ENCODE assay signal across 8 cellular contexts in the genomic region with DNA sequence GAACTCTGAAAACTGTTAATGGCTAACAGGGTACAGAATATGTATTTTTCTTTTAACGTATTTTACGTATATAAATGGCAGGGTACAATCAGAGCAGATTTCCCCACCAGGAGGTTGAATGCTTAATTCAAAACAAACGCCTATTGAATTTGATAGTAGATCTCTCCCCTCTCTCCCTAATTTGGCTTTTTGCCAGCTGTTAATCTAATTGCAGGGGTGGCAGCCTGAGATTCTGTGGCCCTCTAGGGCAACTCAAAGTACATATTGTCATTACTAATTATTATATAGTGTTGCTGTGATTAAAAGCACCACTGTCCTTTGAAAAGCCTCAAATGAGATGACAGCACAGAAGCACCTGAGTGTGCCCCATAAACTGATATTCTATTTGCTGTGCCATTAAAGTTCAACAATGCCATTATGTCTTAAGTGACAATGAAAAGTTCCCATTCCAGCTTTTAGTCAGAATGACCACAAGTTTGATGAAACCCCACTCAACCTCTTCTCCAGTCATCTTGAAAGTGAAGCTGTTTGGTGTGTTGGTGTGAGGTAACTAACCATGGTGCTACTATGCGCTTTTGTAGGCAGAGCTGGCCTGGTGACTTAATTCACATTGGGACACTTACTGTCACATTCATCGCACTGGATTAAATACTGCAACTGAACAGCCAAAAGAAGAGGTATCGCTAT.
DNase-seq lines count a peak whose midpoint lies in the region; ATAC-seq lines count a peak whose summit lies in the region.

No MANE protein-coding gene starts in this region.

- H3K27ac Mint-ChIP-seq in T-helper 2 cell treated with Interferon-gamma antibody and Interleukin-4, amounts not matched to agents 5 μg/mL and 100 μg/mL, for 36 hours: peak overlapping the region; percentile 76

- H3K27me3 Mint-ChIP-seq in T-helper 2 cell treated with Interferon-gamma antibody and Interleukin-4, amounts not matched to agents 5 μg/mL and 100 μg/mL, for 36 hours (ENCODE audit: low read depth): peaks cover 73% of the 10 kb centered on the region

- DNase-seq in DMS79 treated with DMSO at 0.1 percent for 48 hours (lab: John Stamatoyannopoulos, UW) (peak; percentile 77), cerebellum (ENCODE audit: low spot score) (no peak), A172 (ENCODE audit: low spot score) (no peak), OCI-M2 (lab: John Stamatoyannopoulos, UW; ENCODE audit: unreplicated experiment) (no peak)
- DNase-seq in T-helper 2 cell treated with Interferon-gamma antibody and Interleukin-4, amounts not matched to agents 5 μg/mL and 100 μg/mL, for 36 hours (ENCODE audit: low spot score): peak; percentile 72
- peak in 2 of 3 donors; percentile 28 to 32 for DNase-seq in stimulated activated CD4-positive, alpha-beta T cell treated with anti-CD3 and anti-CD28 coated beads, TNF-alpha, amount 100 ng/mL, for 48 hours (ENCODE audit: low read depth in 3 of 3)

- peaks cover 42% of the 10 kb centered on the region for H3K4me1 Mint-ChIP-seq in T-helper 2 cell treated with Interferon-gamma antibody and Interleukin-4, amounts not matched to agents 5 μg/mL and 100 μg/mL, for 36 hours (ENCODE audit: low read depth)

- H3K4me3 Mint-ChIP-seq in T-helper 2 cell treated with Interferon-gamma antibody and Interleukin-4, amounts not matched to agents 5 μg/mL and 100 μg/mL, for 36 hours: peak overlapping the region; percentile 45

- H3K36me3 Mint-ChIP-seq in T-helper 2 cell treated with Interferon-gamma antibody and Interleukin-4, amounts not matched to agents 5 μg/mL and 100 μg/mL, for 36 hours (ENCODE audit: low read depth): no peaks in the 10 kb centered on the region

- no peaks in the 10 kb centered on the region for H3K9me3 Mint-ChIP-seq in T-helper 2 cell treated with Interferon-gamma antibody and Interleukin-4, amounts not matched to agents 5 μg/mL and 100 μg/mL, for 36 hours

- ATAC-seq in GM19328 (IDR thresholded peaks at IDR 0.05; ENCODE audit: unreplicated experiment): peak; percentile 57
- ATAC-seq in HG03378 (IDR thresholded peaks at IDR 0.05; ENCODE audit: unreplicated experiment): peak; percentile 64

Comparison
In these comparisons a context has a peak if more than half of its experiments do, and no peak if none do; other contexts are left out.
1. DNase-seq: peak in DMS79 treated with DMSO at 0.1 percent for 48 hours (single experiment), T-helper 2 cell treated with Interferon-gamma antibody and Interleukin-4, amounts not matched to agents 5 μg/mL and 100 μg/mL, for 36 hours (single experiment) and stimulated activated CD4-positive, alpha-beta T cell treated with anti-CD3 and anti-CD28 coated beads, TNF-alpha, amount 100 ng/mL, for 48 hours (2 of 3); none in cerebellum (single experiment), A172 (single experiment) and OCI-M2 (single experiment).